Comparison of ENCODE assay signal across 9 cellular contexts in genomic region chr5:59760798-59761348, GRCh38.
DNase-seq lines count a peak whose midpoint lies in the region; ATAC-seq and TF ChIP-seq lines count a peak whose summit lies in the region.
"Had no signal": no experiment of that assay in that cellular context is flagged by ENCODE, and none has a peak within 500 bp of the region (broad histone marks: within the 10 kb centered on the region; RNA-seq: fewer than 3 reads in every experiment).

No MANE protein-coding gene starts in this region.

- no peaks in the 10 kb centered on the region for H4K20me1 ChIP-seq in PC-3 (ENCODE audit: low read length)

- no peaks in the 10 kb centered on the region for H3K36me3 ChIP-seq in PC-3 (ENCODE audit: low read depth, low read length)
- H3K36me3 ChIP-seq in WERI-Rb-1, result peaks cover 5% of the 10 kb centered on the region; the same call in 1 of the 2 replicates

- H3K9ac ChIP-seq in PC-3 (ENCODE audit: low read length), result peak overlapping the region; percentile 85

- peaks cover 53% of the 10 kb centered on the region for H3K4me1 ChIP-seq in PC-3 (ENCODE audit: insufficient read depth, low read length)

- no peaks in the 10 kb centered on the region for H3K27me3 ChIP-seq in PC-3 (ENCODE audit: low read length)
- H3K27me3 ChIP-seq in WERI-Rb-1 (ENCODE audit: insufficient read depth, low read depth, severe bottlenecking), result no peaks in the 10 kb centered on the region

- TF ChIP-seq CTCF in PC-3 (conservative IDR thresholded peaks at IDR 0.05; ENCODE audit: low read depth, low read length) (no peak), fibroblast of the aortic adventitia (IDR thresholded peaks at IDR 0.05; ENCODE audit: insufficient read depth, low read length) (no peak), coronary artery (IDR thresholded peaks at IDR 0.05) (no peak), WERI-Rb-1 (IDR thresholded peaks at IDR 0.05; ENCODE audit: low read depth, low read length) (no peak)

- H3K9me3 ChIP-seq in PC-3 (ENCODE audit: low read length) (no peaks in the 10 kb centered on the region), WERI-Rb-1 (ENCODE audit: severe bottlenecking) (no peaks in the 10 kb centered on the region)

- intact Hi-C loops in PC-3 (cut with micrococcal nuclease), result loop anchor here (1.0 kb wide), 3 partner anchors 16 to 38 kb away; no protein-coding TSS in a partner anchor

- in situ Hi-C loops in Caki2 (cut with HindIII; ENCODE audit: low pct_unique_long_range_greater_than_20kb, low sequenced_read_pairs), result no loop called here

- POLR2A ChIA-PET in PC-3 (lab: Charles Lee; ENCODE audit: unreplicated experiment), result interaction anchor here (1.1 kb wide), 1 partner anchor 35 kb away, joined by 3 read pairs; no protein-coding TSS in a partner anchor

- H3K4me3 ChIP-seq in PC-3 (ENCODE audit: low read length) (0 out of 2 replicates have a peak overlapping the region, but pooled peaks have one; percentile 18), fibroblast of the aortic adventitia (ENCODE audit: low read depth, low read length) (no peak overlapping the region), coronary artery (no peak overlapping the region), WERI-Rb-1 (ENCODE audit: low read depth, low read length) (no peak overlapping the region)

- BruUV-seq in PC-3 (replicated peaks; lab: Mats Ljungman, UMichigan), result no TSS peak

- H3K9me2 ChIP-seq in PC-3 (replicated peaks; ENCODE audit: low read length), result no peaks in the 10 kb centered on the region

- peak; percentile 42 for DNase-seq in Caki2 (ENCODE audit: low read depth)
- DNase-seq in PC-3, result peak; percentile 60
- DNase-seq in fibroblast of the aortic adventitia (ENCODE audit: low read depth), result peak; percentile 20
- DNase-seq in coronary artery (ENCODE audit: low spot score), result no peak
- DNase-seq in WERI-Rb-1, result no peak
- DNase-seq in NCI-H2171 (lab: John Stamatoyannopoulos, UW), result no peak
- DNase-seq: NCI-H2227 treated with DMSO at 0.1 percent for 48 hours had no signal

- H3K4me2 ChIP-seq in PC-3 (ENCODE audit: low read length), result peak overlapping the region; percentile 81

- H3K27ac ChIP-seq in PC-3 (ENCODE audit: low read length), result peak overlapping the region; percentile 98
- H3K27ac ChIP-seq in coronary artery, result no peak overlapping the region
- no peak overlapping the region for H3K27ac ChIP-seq in WERI-Rb-1

- H2AFZ ChIP-seq in PC-3 (ENCODE audit: low read length), result no peak overlapping the region

- no peaks in the 10 kb centered on the region for H3F3A ChIP-seq in PC-3 (ENCODE audit: low read length, unreplicated experiment)

- CTCF ChIA-PET in PC-3 (lab: Charles Lee), result no interaction called here

- ATAC-seq in GM21526 (IDR thresholded peaks at IDR 0.05; ENCODE audit: low FRiP score, unreplicated experiment) (peak; percentile 86), PC-3 (peak; percentile 80), GM18502 (IDR thresholded peaks at IDR 0.05; ENCODE audit: poor library complexity, unreplicated experiment) (no peak)

- no peaks in the 10 kb centered on the region for H3K79me2 ChIP-seq in PC-3 (ENCODE audit: low read length)

Comparison
In these comparisons a context has a peak if more than half of its experiments do, and no peak if none do; other contexts are left out.
1. DNase-seq: peak in Caki2 (single experiment), PC-3 (single experiment) and fibroblast of the aortic adventitia (single experiment); none in coronary artery (single experiment), WERI-Rb-1 (single experiment) and NCI-H2171 (single experiment).